ENCODE assay signal across 8 cellular contexts in genomic region chr16:25030420-25031131, GRCh38. TPM values are rescaled to one million over a fixed set of nuclear protein-coding genes. Genes with fewer than 3 reads are reported as not detected.
DNase-seq lines count a peak whose midpoint lies in the region; ATAC-seq, FAIRE-seq and TF ChIP-seq lines count a peak whose summit lies in the region.

No MANE protein-coding gene starts in this region.

- H3K18ac ChIP-seq in H1 (ENCODE audit: extremely low read depth, low read length) = no peak overlapping the region

- no peak overlapping the region for H2AK5ac ChIP-seq in H1 (ENCODE audit: low read depth, low read length)

- no peak for TF ChIP-seq EP300 in H1 (IDR thresholded peaks at IDR 0.05; ENCODE audit: borderline replicate concordance in 1 of 2, low read depth in 2 of 2, low read length in 2 of 2)

- H3K14ac ChIP-seq in H1 (ENCODE audit: insufficient read length) = no peak overlapping the region

- H2BK12ac ChIP-seq in H1 (ENCODE audit: low read depth, low read length) = no peak overlapping the region

- no peak overlapping the region for H3K23ac ChIP-seq in H1 (ENCODE audit: insufficient read length)

- no peak overlapping the region for H2BK120ac ChIP-seq in H1 (replicated peaks; ENCODE audit: low read depth, low read length)

- no peak for TF ChIP-seq POLR2A in H1 (IDR thresholded peaks at IDR 0.05; ENCODE audit: control extremely low read depth in 1 of 2, low read depth in 2 of 2, low read length in 2 of 2)

- no peak overlapping the region for H3K56ac ChIP-seq in H1 (replicated peaks; ENCODE audit: insufficient read length, low read depth, low read length)

- H3K4me2 ChIP-seq in H1 (ENCODE audit: insufficient read depth in 1 of 2, low read depth in 2 of 2, low read length in 2 of 2) = peak overlapping the region; percentile 77 to 79; a peak in 3 of 4 replicates

- TF ChIP-seq RAD21 in H1 (IDR thresholded peaks at IDR 0.05 in 1 of 2, conservative IDR thresholded peaks at IDR 0.05 in 1 of 2; ENCODE audit: low read depth in 2 of 2, low read length in 2 of 2) = no peak

- no peak for FAIRE-seq in H1 (lab: Jason Lieb, UNC)

- no peak overlapping the region for H4K8ac ChIP-seq in H1 (ENCODE audit: extremely low read depth, insufficient read depth, low read length)

- peaks cover 30% of the 10 kb centered on the region for H3K4me1 Mint-ChIP-seq in activated CD4-positive, alpha-beta T cell treated with anti-CD3 and anti-CD28 coated beads, Interleukin-2, amount 10 ng/mL, durations not matched to agents 7 days and 5 days
- H3K4me1 Mint-ChIP-seq in IgD-negative memory B cell = peaks cover 13 to 43% (median 31%) of the 10 kb centered on the region in 3 donors

- H2BK20ac ChIP-seq in H1 (ENCODE audit: low read length) = no peak overlapping the region

- CTCF ChIA-PET in activated CD4-positive, alpha-beta T cell treated with anti-CD3 and anti-CD28 coated beads, Interleukin-2, amount 10 ng/mL, durations not matched to agents 7 days and 5 days (lab: Charles Lee) = interaction anchor here (0.5 to 3.2 kb wide), 5 partner anchors 11 to 27 kb away, joined by 3 to 13 read pairs (median 6); no protein-coding TSS in a partner anchor
- CTCF ChIA-PET in H1 (lab: Charles Lee; ENCODE audit: partially characterized antibody) = interaction anchor here (0.6 kb wide), 1 partner anchor 13 kb away, joined by 3 read pairs; no protein-coding TSS in a partner anchor

- no peak overlapping the region for H4K91ac ChIP-seq in H1 (replicated peaks; ENCODE audit: insufficient read length, low read length)

- H3K9ac ChIP-seq in H1 (replicated peaks in 1 of 4; ENCODE audit: extremely low read depth in 1 of 4, low read depth in 3 of 4, low read length in 3 of 4) (no peak overlapping the region), stomach smooth muscle (ENCODE audit: low read length in 2 of 2) (peak overlapping the region in 1 of 2 donors; percentile 66)

- no peaks in the 10 kb centered on the region for H3K79me1 ChIP-seq in H1 (ENCODE audit: low read depth, low read length)

- no peak overlapping the region for H2BK5ac ChIP-seq in H1 (ENCODE audit: low read depth, low read length)

- H3K27me3 ChIP-seq in H1 (replicated peaks in 1 of 4; ENCODE audit: control insufficient read depth in 3 of 4, extremely low read depth in 1 of 4, insufficient read depth in 3 of 4, low read length in 3 of 4) (no peaks in the 10 kb centered on the region), stomach smooth muscle (ENCODE audit: control insufficient read depth in 1 of 2, insufficient read depth in 2 of 2, low read length in 2 of 2) (no peaks in the 10 kb centered on the region), foreskin keratinocyte (no peaks in the 10 kb centered on the region)

- H3K4ac ChIP-seq in H1 (replicated peaks; ENCODE audit: insufficient read length, low read depth, low read length) = no peak overlapping the region

- H3K9me3 Mint-ChIP-seq in activated CD4-positive, alpha-beta T cell treated with anti-CD3 and anti-CD28 coated beads, Interleukin-2, amount 10 ng/mL, durations not matched to agents 7 days and 5 days = no peaks in the 10 kb centered on the region
- H3K9me3 Mint-ChIP-seq in IgD-negative memory B cell = no peaks in the 10 kb centered on the region

- H3K27me3 Mint-ChIP-seq in activated CD4-positive, alpha-beta T cell treated with anti-CD3 and anti-CD28 coated beads, Interleukin-2, amount 10 ng/mL, durations not matched to agents 7 days and 5 days = no peaks in the 10 kb centered on the region
- H3K27me3 Mint-ChIP-seq in IgD-negative memory B cell = no peaks in the 10 kb centered on the region

- 88% methylated on average over 10 of the region's 10 CpGs; no CpG with 5 or more reads in 1 of the 2 experiments for WGBS in H1 (ENCODE audit: extremely low coverage in 1 of 2, insufficient coverage in 1 of 2, insufficient read length in 1 of 2, insufficient replicate concordance in 2 of 2, low coverage in 1 of 2, low lambda C conversion rate in 2 of 2, missing lambda C conversion rate in 1 of 2), 2 experiments

- peak overlapping the region; percentile 93 for H3K4me3 Mint-ChIP-seq in activated CD4-positive, alpha-beta T cell treated with anti-CD3 and anti-CD28 coated beads, Interleukin-2, amount 10 ng/mL, durations not matched to agents 7 days and 5 days
- H3K4me3 Mint-ChIP-seq in IgD-negative memory B cell = peak overlapping the region; percentile 61 to 97 (median 96)

- peaks cover 10% of the 10 kb centered on the region; the same call in 1 of the 2 replicates for H3K23me2 ChIP-seq in H1 (ENCODE audit: low read depth, low read length)

- H3K4me1 ChIP-seq in H1 (replicated peaks in 1 of 4; ENCODE audit: control insufficient read depth in 3 of 4, insufficient read depth in 4 of 4, low read length in 3 of 4) (peaks cover 0 to 7% (median 6%) of the 10 kb centered on the region in 4 experiments; a peak in 3 of 7 replicates), stomach smooth muscle (ENCODE audit: control insufficient read depth, insufficient read depth, low read length) (peaks cover 12% of the 10 kb centered on the region), foreskin keratinocyte (no peaks in the 10 kb centered on the region)

- POLR2A ChIA-PET in activated CD4-positive, alpha-beta T cell treated with anti-CD3 and anti-CD28 coated beads, Interleukin-2, amount 10 ng/mL, durations not matched to agents 7 days and 5 days (lab: Charles Lee) = no interaction called here
- POLR2A ChIA-PET in H1 (lab: Charles Lee; ENCODE audit: partially characterized antibody) = interaction anchor here (0.6 to 1.2 kb wide), 3 partner anchors 10 to 124 kb away, joined by 3 to 4 read pairs (median 3); no protein-coding TSS in a partner anchor

- peak overlapping the region; percentile 100 for H2AFZ ChIP-seq in H1 (ENCODE audit: low read length)

- H3K9me3 ChIP-seq in H1 (ENCODE audit: insufficient read depth in 2 of 2, low read depth in 1 of 2, low read length in 1 of 2) = no peaks in the 10 kb centered on the region
- H3K9me3 ChIP-seq in stomach smooth muscle (ENCODE audit: control insufficient read depth in 2 of 2, low read length in 2 of 2) = no peaks in the 10 kb centered on the region

- H3K79me2 ChIP-seq in H1 (ENCODE audit: control insufficient read depth in 1 of 2, insufficient read depth in 2 of 2, low read length in 2 of 2) = peaks cover 0 to 4% of the 10 kb centered on the region in 2 experiments; a peak in 1 of 4 replicates

- ATAC-seq in foreskin keratinocyte = no peak

- no peaks in the 10 kb centered on the region for H3K36me3 Mint-ChIP-seq in activated CD4-positive, alpha-beta T cell treated with anti-CD3 and anti-CD28 coated beads, Interleukin-2, amount 10 ng/mL, durations not matched to agents 7 days and 5 days (ENCODE audit: low read depth)
- H3K36me3 Mint-ChIP-seq in IgD-negative memory B cell = no peaks in the 10 kb centered on the region

- peak overlapping the region; percentile 96 for H3K27ac Mint-ChIP-seq in activated CD4-positive, alpha-beta T cell treated with anti-CD3 and anti-CD28 coated beads, Interleukin-2, amount 10 ng/mL, durations not matched to agents 7 days and 5 days
- peak overlapping the region; percentile 40 to 96 (median 76) for H3K27ac Mint-ChIP-seq in IgD-negative memory B cell

- no peak overlapping the region for H4K5ac ChIP-seq in H1 (ENCODE audit: insufficient read length, low read depth, low read length)

- DNase-seq in activated CD4-positive, alpha-beta T cell treated with anti-CD3 and anti-CD28 coated beads, Interleukin-2, amount 10 ng/mL, durations not matched to agents 7 days and 5 days = peak; percentile 46
- no peak for DNase-seq in activated CD4-positive, alpha-beta T cell treated with anti-CD3 and anti-CD28 coated beads, Interleukin-2, amount 50 U/mL, for 48 hours
- DNase-seq in H1 (ENCODE audit: low read depth in 1 of 2, low spot score in 2 of 2) = no peak
- no peak for DNase-seq in SK-N-DZ (ENCODE audit: low spot score)
- no peak for DNase-seq in cortex of kidney (lab: John Stamatoyannopoulos, UW)
- no peak for DNase-seq in foreskin keratinocyte

- H3K36me3 ChIP-seq in H1 (ENCODE audit: control insufficient read depth in 2 of 4, insufficient read depth in 4 of 4, low read length in 3 of 4) (no peaks in the 10 kb centered on the region), stomach smooth muscle (ENCODE audit: control insufficient read depth in 2 of 2, insufficient read depth in 2 of 2, low read length in 2 of 2) (no peaks in the 10 kb centered on the region)

- H3K4me3 ChIP-seq in H1 (ENCODE audit: extremely low read depth in 1 of 4, insufficient read depth in 2 of 4, low read depth in 3 of 4, low read length in 4 of 4) = peak overlapping the region in 1 of 4 experiments; percentile 53; a peak in 3 of 8 replicates
- peak overlapping the region; percentile 52 to 84 for H3K4me3 ChIP-seq in stomach smooth muscle (ENCODE audit: low read length in 2 of 2)

- no peak overlapping the region for H2BK15ac ChIP-seq in H1 (ENCODE audit: low read length)

- H3K27ac ChIP-seq in H1 (ENCODE audit: low read depth, low read length) (no peak overlapping the region), stomach smooth muscle (ENCODE audit: low read length) (no peak overlapping the region), foreskin keratinocyte (no peak overlapping the region)

- no peak for TF ChIP-seq CTCF in H1 (IDR thresholded peaks at IDR 0.05; ENCODE audit: control extremely low read depth in 1 of 3, insufficient read depth in 1 of 3, low read depth in 1 of 3, low read length in 3 of 3)
- TF ChIP-seq CTCF in foreskin keratinocyte (conservative IDR thresholded peaks at IDR 0.05) = no peak

- no peaks in the 10 kb centered on the region for H4K20me1 ChIP-seq in H1 (replicated peaks in 1 of 2; ENCODE audit: control insufficient read depth in 1 of 2, insufficient read depth in 2 of 2, low read length in 2 of 2)

TF ChIP-seq in H1, 55 proteins besides CTCF, POLR2A, EP300 and RAD21 (continues in another document):
- no peak for TF ChIP-seq SAP30 (IDR thresholded peaks at IDR 0.05; ENCODE audit: insufficient read depth, insufficient replicate concordance, low read length)

RNA-seq across cellular contexts. Expression of gene ARHGAP17, which starts 15.4 kb away (rescaled TPM):
- total RNA-seq in activated CD4-positive, alpha-beta T cell treated with anti-CD3 and anti-CD28 coated beads, Interleukin-2, amount 10 ng/mL, durations not matched to agents 7 days and 5 days = 10 to 100 TPM; 72.4 to 73.2 TPM
- polyA plus RNA-seq in IgD-negative memory B cell (153 TPM), H1 (2011; rRNA removed) (28.5 and 37.7 TPM in 2 replicates), foreskin keratinocyte (20.1 and 20.2 TPM in 2 replicates)
- total RNA-seq in H1 (2021; fragmentation: NEBNext Ultra II Directional; extraction: Animal tissue kit (Norgen Biotek cat#: 25700)) = 91.4 and 93.2 TPM in 2 replicates
- 20.7 TPM for polyA plus RNA-seq in H1 (2011; cell fraction: cytosol; rRNA removed)
- polyA plus RNA-seq in H1 (2011; cell fraction: nucleus; rRNA removed) = 39.6 TPM
- 48.0 to 73.9 TPM (median 59.4 TPM) in 4 replicates for polyA plus RNA-seq in H1 (2012, experiment 1 of 2)
- polyA plus RNA-seq in H1 (2012, experiment 2 of 2) = 45.2 TPM
- polyA plus RNA-seq in H1 (2013, experiment 1 of 2) = 50.4 TPM
- 49.7 TPM for polyA plus RNA-seq in H1 (2013, experiment 2 of 2)
- polyA minus RNA-seq in H1 (2011; rRNA and poly(A)+ RNA removed) = 54.1 and 54.2 TPM in 2 replicates
- 41.5 TPM for polyA minus RNA-seq in H1 (2011; cell fraction: cytosol; rRNA and poly(A)+ RNA removed)
- polyA minus RNA-seq in H1 (2011; cell fraction: nucleus; rRNA and poly(A)+ RNA removed) = 45.1 TPM
- polyA plus RNA-seq in SK-N-DZ (2014; cell fraction: cytosol; rRNA removed) = 21.4 and 32.6 TPM in 2 replicates
- polyA plus RNA-seq in SK-N-DZ (2014; cell fraction: nucleus; rRNA removed) = 31.4 and 47.1 TPM in 2 replicates
- total RNA-seq in foreskin keratinocyte = 22.0 and 28.3 TPM in 2 replicates
